Comparison of ENCODE assay signal across 12 cellular contexts in genomic region chr9:115396071-115396529, GRCh38.
A peak's percentile ranks its signal among the peaks of the same experiment; 100 is the strongest.
DNase-seq lines count a peak whose midpoint lies in the region; ATAC-seq and TF ChIP-seq lines count a peak whose summit lies in the region.
"Had no signal": no experiment of that assay in that cellular context is flagged by ENCODE, and none has a peak within 500 bp of the region (broad histone marks: within the 10 kb centered on the region; RNA-seq: fewer than 3 reads in every experiment).

No MANE protein-coding gene starts in this region.

- no peaks in the 10 kb centered on the region for H3K36me3 ChIP-seq in ACC112 (ENCODE audit: insufficient read depth, low read length)
- no peaks in the 10 kb centered on the region for H3K36me3 ChIP-seq in SJCRH30
- H3K36me3 ChIP-seq: Peyer's patch had no signal

- no peaks in the 10 kb centered on the region; the same call in 1 of the 2 replicates for H3K9me3 ChIP-seq in SJCRH30 (replicated peaks)
- H3K9me3 ChIP-seq: Peyer's patch had no signal

- H3K4me1 ChIP-seq in ACC112 (ENCODE audit: control insufficient read depth, insufficient read depth, low read length, unreplicated experiment) (peaks cover 30% of the 10 kb centered on the region), SJCRH30 (peaks cover 28% of the 10 kb centered on the region), foreskin keratinocyte (peaks cover 13% of the 10 kb centered on the region)
- H3K4me1 ChIP-seq: Peyer's patch had no signal

- ATAC-seq in foreskin keratinocyte (no peak), HG03460 (IDR thresholded peaks at IDR 0.05; ENCODE audit: unreplicated experiment) (no peak), HG03139 (IDR thresholded peaks at IDR 0.05; ENCODE audit: unreplicated experiment) (no peak)
- ATAC-seq: activated CD4-positive, alpha-beta T cell treated with anti-CD3 and anti-CD28 coated beads for 36 hours; natural killer cell had no signal

- H2AFZ ChIP-seq in ACC112 (ENCODE audit: low read length, unreplicated experiment): no peak overlapping the region

- H3K27ac ChIP-seq in ACC112 (ENCODE audit: low read depth, low read length) (peak overlapping the region; percentile 46), SJCRH30 (peak overlapping the region; percentile 37), foreskin keratinocyte (peak overlapping the region; percentile 20)

- no peak overlapping the region for H3K4me3 ChIP-seq in ACC112 (ENCODE audit: low read depth, low read length)
- H3K4me3 ChIP-seq in SJCRH30: no peak overlapping the region
- H3K4me3 ChIP-seq: Peyer's patch had no signal

- H3K79me2 ChIP-seq in ACC112 (ENCODE audit: control insufficient read depth, insufficient read depth, low read length, unreplicated experiment): no peaks in the 10 kb centered on the region

- no peaks in the 10 kb centered on the region for H3K27me3 ChIP-seq in ACC112 (ENCODE audit: insufficient read depth, low read length)
- H3K27me3 ChIP-seq in SJCRH30: no peaks in the 10 kb centered on the region
- H3K27me3 ChIP-seq in foreskin keratinocyte: no peaks in the 10 kb centered on the region
- H3K27me3 ChIP-seq: Peyer's patch had no signal

- DNase-seq in HT-29 (ENCODE audit: low spot score) (peak; percentile 22), SJCRH30 (no peak), foreskin keratinocyte (peak in 1 of 2 donors; percentile 17), GM03348 (ENCODE audit: low spot score) (no peak)
- DNase-seq in central memory CD4-positive, alpha-beta T cell: no peak
- DNase-seq: activated CD4-positive, alpha-beta T cell treated with anti-CD3 and anti-CD28 coated beads for 36 hours; natural killer cell; NCI-H1417 treated with DMSO at 0.1 percent for 48 hours; Peyer's patch had no signal

- TF ChIP-seq CTCF in foreskin keratinocyte (conservative IDR thresholded peaks at IDR 0.05): peak; percentile 21
